In the genomic region with DNA sequence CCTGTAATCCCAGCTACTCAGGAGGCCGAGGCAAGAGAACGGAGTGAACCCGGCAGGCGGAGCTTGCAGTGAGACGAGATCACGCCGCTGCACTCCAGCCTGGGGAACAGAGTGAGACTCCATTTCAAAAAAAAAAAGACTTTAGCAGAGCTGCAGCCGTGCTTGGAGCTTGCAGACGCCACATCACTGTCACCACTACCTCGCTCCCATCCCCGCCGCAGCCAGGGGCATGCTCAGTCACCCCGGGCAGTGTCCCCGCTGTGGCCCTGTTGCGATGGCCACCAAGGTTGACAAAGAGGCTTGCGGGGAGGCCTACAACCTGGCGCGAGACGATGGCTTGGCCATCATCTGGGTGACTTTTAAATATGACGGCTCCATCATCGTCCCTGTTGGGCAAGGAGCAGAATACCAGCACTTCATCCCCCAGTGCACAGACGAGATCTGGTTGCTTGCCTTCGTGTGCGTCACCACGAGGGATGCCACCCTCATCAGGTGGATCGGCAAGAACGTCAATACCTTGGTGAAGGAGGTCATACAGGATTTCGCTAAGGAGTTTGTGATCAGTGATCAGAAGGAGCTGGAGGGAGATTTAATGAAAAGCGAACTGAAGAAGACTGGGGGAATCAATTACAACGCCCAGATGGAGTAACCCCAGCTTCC, we compare ENCODE assay signal across 23 cellular contexts.
"Had no signal": no experiment of that assay in that cellular context is flagged by ENCODE, and none has a peak within 500 bp of the region (broad histone marks: within the 10 kb centered on the region; RNA-seq: fewer than 3 reads in every experiment).

No MANE protein-coding gene starts in this region.

- H3K27me3 ChIP-seq: right atrium auricular region, testis, tibial artery, upper lobe of left lung had no signal

- H3K27ac Mint-ChIP-seq: immature natural killer cell; memory B cell; mesothelial cell of epicardium; naive B cell; natural killer cell treated with Interleukin-12 subunit alpha and Interleukin-12 subunit beta and Interleukin-15 and Interleukin-18, amount 100 ng/mL, for 72 hours; stimulated activated memory B cell treated with anti-CD40 and anti-IgM and Interleukin-4, amounts not matched to agents 10 μg/mL and 1 μg/mL and 100 μg/mL, for 72 hours had no signal

- H3K36me3 ChIP-seq: prostate gland, right atrium auricular region, tibial artery, upper lobe of left lung had no signal

- H3K4me3 ChIP-seq: lung, mucosa of descending colon, prostate gland, right atrium auricular region, smooth muscle cell, testis, tibial artery, upper lobe of left lung had no signal

- H3K4me1 Mint-ChIP-seq: immature natural killer cell; memory B cell; mesothelial cell of epicardium; naive B cell; neural crest cell; stimulated activated memory B cell treated with anti-CD40 and anti-IgM and Interleukin-4, amounts not matched to agents 10 μg/mL and 1 μg/mL and 100 μg/mL, for 72 hours had no signal

- H3K27ac ChIP-seq: prostate gland, right atrium auricular region, testis, tibial artery, upper lobe of left lung had no signal

- H3K4me2 ChIP-seq: smooth muscle cell had no signal

- H3K27me3 Mint-ChIP-seq: natural killer cell treated with Interleukin-12 subunit alpha and Interleukin-12 subunit beta and Interleukin-15 and Interleukin-18, amount 100 ng/mL, for 72 hours had no signal

- H3K36me3 Mint-ChIP-seq: immature natural killer cell; memory B cell; mesothelial cell of epicardium; natural killer cell treated with Interleukin-12 subunit alpha and Interleukin-12 subunit beta and Interleukin-15 and Interleukin-18, amount 100 ng/mL, for 72 hours; stimulated activated memory B cell treated with anti-CD40 and anti-IgM and Interleukin-4, amounts not matched to agents 10 μg/mL and 1 μg/mL and 100 μg/mL, for 72 hours had no signal

- ATAC-seq: left ventricle myocardium superior; mucosa of descending colon; natural killer cell treated with Interleukin-12 subunit alpha and Interleukin-12 subunit beta and Interleukin-15 and Interleukin-18, amount 100 ng/mL, for 72 hours; sciatic nerve; stimulated activated memory B cell treated with anti-CD40 and anti-IgM and Interleukin-4, amounts not matched to agents 10 μg/mL and 1 μg/mL and 100 μg/mL, for 72 hours; stimulated activated naive CD8-positive, alpha-beta T cell treated with anti-CD3 and anti-CD28 coated beads, Interleukin-15, Interleukin-2, amounts not matched to agents 100 U/mL and 50 U/mL, for 24 hours had no signal

- DNase-seq: cortex of kidney; effector CD4-positive, alpha-beta T cell; hypothalamus; immature natural killer cell; left ventricle myocardium superior; naive B cell; stimulated activated CD4-positive, alpha-beta T cell treated with anti-CD3 and anti-CD28 coated beads, Interleukin-4, amount 100 ng/mL, for 4 hours; stimulated activated naive CD8-positive, alpha-beta T cell treated with anti-CD3 and anti-CD28 coated beads, Interleukin-15, Interleukin-2, amounts not matched to agents 100 U/mL and 50 U/mL, for 24 hours; substantia nigra; testis; tibial artery had no signal

- H3K9me3 ChIP-seq: mucosa of descending colon, prostate gland, right atrium auricular region, testis, tibial artery, upper lobe of left lung had no signal

- H3K4me3 Mint-ChIP-seq: immature natural killer cell; memory B cell; mesothelial cell of epicardium; naive B cell; natural killer cell treated with Interleukin-12 subunit alpha and Interleukin-12 subunit beta and Interleukin-15 and Interleukin-18, amount 100 ng/mL, for 72 hours; neural crest cell; stimulated activated memory B cell treated with anti-CD40 and anti-IgM and Interleukin-4, amounts not matched to agents 10 μg/mL and 1 μg/mL and 100 μg/mL, for 72 hours had no signal

- H3K9me3 Mint-ChIP-seq: immature natural killer cell; mesothelial cell of epicardium; natural killer cell treated with Interleukin-12 subunit alpha and Interleukin-12 subunit beta and Interleukin-15 and Interleukin-18, amount 100 ng/mL, for 72 hours; neural crest cell; stimulated activated memory B cell treated with anti-CD40 and anti-IgM and Interleukin-4, amounts not matched to agents 10 μg/mL and 1 μg/mL and 100 μg/mL, for 72 hours had no signal

- H3K4me1 ChIP-seq: prostate gland, right atrium auricular region, testis, tibial artery, upper lobe of left lung had no signal
